20 cellular contexts compared by ENCODE assay signal in the genomic region with DNA sequence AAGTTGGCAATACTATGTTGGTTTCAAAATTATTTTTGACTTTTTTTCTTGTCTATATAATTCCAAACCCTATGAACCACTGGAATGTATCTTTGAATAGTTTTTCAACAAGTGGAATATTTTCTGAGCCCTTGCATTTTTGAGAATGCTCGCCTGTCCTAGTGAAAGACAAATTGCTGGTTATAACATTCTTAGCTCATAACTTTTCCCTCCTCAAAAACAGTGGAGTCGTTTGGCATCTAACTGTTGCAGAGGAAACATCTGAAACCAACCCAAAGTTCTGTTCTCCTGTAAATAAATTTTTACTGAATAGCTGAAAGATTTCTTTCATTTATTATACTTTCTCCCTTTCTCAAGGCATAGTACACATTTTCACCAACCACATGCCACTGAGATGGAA.
"Had no signal": no experiment of that assay in that cellular context is flagged by ENCODE, and none has a peak within 500 bp of the region (broad histone marks: within the 10 kb centered on the region; RNA-seq: fewer than 3 reads in every experiment).

No MANE protein-coding gene starts in this region.

- H3K9me3 ChIP-seq: colonic mucosa, thyroid gland had no signal

- H3K4me3 ChIP-seq: colonic mucosa, left lung, thyroid gland had no signal

- DNase-seq: activated CD4-positive, alpha-beta T cell treated with anti-CD3 and anti-CD28 coated beads for 36 hours; activated CD4-positive, alpha-beta T cell treated with anti-CD3 and anti-CD28 coated beads, Interleukin-2, amount 50 U/mL, for 48 hours; activated gamma-delta T cell; amniotic stem cell; caudate nucleus; colonic mucosa; erythroblast; foreskin melanocyte; head of caudate nucleus; kidney; left lung; midbrain; posterior cingulate gyrus; stimulated activated CD4-positive, alpha-beta T cell treated with anti-CD3 and anti-CD28 coated beads, Interleukin-12 subunit alpha, Interleukin-12 subunit beta, amount 100 ng/mL, for 4 hours; stimulated activated CD4-positive, alpha-beta T cell treated with anti-CD3 and anti-CD28 coated beads, Interleukin-1b, Interleukin-23, amount 100 ng/mL, for 48 hours; stimulated activated naive CD4-positive, alpha-beta T cell treated with Interleukin-2 at 50 U/mL for 16 hours; thyroid gland had no signal

- H3K27me3 ChIP-seq: colonic mucosa, left lung, thyroid gland had no signal

- H3K27ac ChIP-seq: colonic mucosa, left lung, thyroid gland had no signal

- H3K36me3 ChIP-seq: colonic mucosa, left lung, thyroid gland had no signal

- H3K27ac Mint-ChIP-seq: activated CD4-positive, alpha-beta T cell treated with anti-CD3 and anti-CD28 coated beads for 36 hours; activated naive CD4-positive, alpha-beta T cell treated with anti-CD3 and anti-CD28 coated beads, Interleukin-2, amount 50 U/mL, for 72 hours; brain; nephron had no signal

- H3K4me3 Mint-ChIP-seq: activated CD4-positive, alpha-beta T cell treated with anti-CD3 and anti-CD28 coated beads for 36 hours; brain; nephron had no signal

- ATAC-seq: activated CD4-positive, alpha-beta T cell treated with anti-CD3 and anti-CD28 coated beads for 36 hours; activated naive CD4-positive, alpha-beta T cell treated with anti-CD3 and anti-CD28 coated beads, Interleukin-2, amount 50 U/mL, for 72 hours; left lung had no signal

- H3K4me1 Mint-ChIP-seq: brain, nephron had no signal

- FAIRE-seq: kidney had no signal

- H3K4me1 ChIP-seq: colonic mucosa, thyroid gland had no signal

- H3K27me3 Mint-ChIP-seq: activated CD4-positive, alpha-beta T cell treated with anti-CD3 and anti-CD28 coated beads for 36 hours; brain had no signal
